In genomic region chr19:1041272-1041834, GRCh38 we compare ENCODE assay signal across 1 cellular context.
TF ChIP-seq lines count a peak whose summit lies in the region.

No MANE protein-coding gene starts in this region.

TF ChIP-seq in SK-N-SH, 30 proteins besides CTCF, POLR2A, EP300 and RAD21 (continued from another document):
- no peak for TF ChIP-seq REST (IDR thresholded peaks at IDR 0.05; ENCODE audit: low read depth, low read length)
- TF ChIP-seq RXRA (IDR thresholded peaks at IDR 0.05; ENCODE audit: borderline replicate concordance, low read depth), result no peak
- TF ChIP-seq, protein P1, sequence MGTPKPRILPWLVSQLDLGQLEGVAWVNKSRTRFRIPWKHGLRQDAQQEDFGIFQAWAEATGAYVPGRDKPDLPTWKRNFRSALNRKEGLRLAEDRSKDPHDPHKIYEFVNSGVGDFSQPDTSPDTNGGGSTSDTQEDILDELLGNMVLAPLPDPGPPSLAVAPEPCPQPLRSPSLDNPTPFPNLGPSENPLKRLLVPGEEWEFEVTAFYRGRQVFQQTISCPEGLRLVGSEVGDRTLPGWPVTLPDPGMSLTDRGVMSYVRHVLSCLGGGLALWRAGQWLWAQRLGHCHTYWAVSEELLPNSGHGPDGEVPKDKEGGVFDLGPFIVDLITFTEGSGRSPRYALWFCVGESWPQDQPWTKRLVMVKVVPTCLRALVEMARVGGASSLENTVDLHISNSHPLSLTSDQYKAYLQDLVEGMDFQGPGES (IDR thresholded peaks at IDR 0.05; ENCODE audit: low read depth, low read length), result no peak
- no peak for TF ChIP-seq FOXJ3 (CRISPR knock-in tag; IDR thresholded peaks at IDR 0.05)
- TF ChIP-seq PBX3 (IDR thresholded peaks at IDR 0.05), result no peak
- TF ChIP-seq RFX5 (IDR thresholded peaks at IDR 0.05; ENCODE audit: low read length), result no peak
